In the genomic region with DNA sequence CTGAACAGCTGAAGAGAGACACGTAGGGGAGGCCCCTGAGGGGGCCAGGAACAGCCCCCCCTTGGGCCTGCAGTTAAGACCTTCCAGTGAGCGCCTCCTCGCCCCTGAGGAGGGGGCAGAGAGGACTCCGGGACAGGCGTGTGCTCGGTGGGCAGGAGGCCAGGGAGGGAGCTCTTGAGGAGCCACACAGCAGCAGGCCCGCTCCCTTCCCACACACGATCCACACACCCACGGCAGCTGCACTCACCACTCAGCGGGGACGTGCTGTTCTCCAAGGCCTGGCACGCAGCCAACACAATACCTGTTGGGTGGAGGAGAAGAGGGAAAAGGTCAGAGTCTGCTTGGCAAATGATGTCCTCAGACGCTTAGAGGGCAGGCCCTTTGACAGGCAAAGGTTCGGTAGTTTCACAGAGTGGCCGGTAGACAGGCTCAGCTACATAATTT, we compare ENCODE assay signal across 14 cellular contexts. TPM values are rescaled to one million over a fixed set of nuclear protein-coding genes. Genes with fewer than 3 reads are reported as not detected.
DNase-seq lines count a peak whose midpoint lies in the region; ATAC-seq and TF ChIP-seq lines count a peak whose summit lies in the region.
"Had no signal": no experiment of that assay in that cellular context is flagged by ENCODE, and none has a peak within 500 bp of the region (broad histone marks: within the 10 kb centered on the region; RNA-seq: fewer than 3 reads in every experiment).

No MANE protein-coding gene starts in this region.

- 34% methylated on average over 15 of the region's 15 CpGs for WGBS in liver

- peaks cover 13% of the 10 kb centered on the region for H3K4me1 Mint-ChIP-seq in activated T-helper 1 cell treated with anti-CD3 and anti-CD28 coated beads, Interleukin-12 subunit alpha, Interleukin-12 subunit beta, Interleukin-2, Interleukin-4 antibody, amounts not matched to agents 30 ng/mL and 10 ng/mL and 1 ng/mL, durations not matched to agents 14 hours and 24 hours and 36 hours (ENCODE audit: low read depth)

- no peaks in the 10 kb centered on the region for H3K36me3 ChIP-seq in liver (ENCODE audit: control insufficient read depth in 4 of 4, insufficient read depth in 3 of 4, low read depth in 1 of 4, low read length in 3 of 4)
- H3K36me3 ChIP-seq: gastrocnemius medialis had no signal

- TF ChIP-seq CTCF in liver (IDR thresholded peaks at IDR 0.05; ENCODE audit: low read depth, low read length, missing input control): no peak

- no peaks in the 10 kb centered on the region for H3K36me3 Mint-ChIP-seq in activated T-helper 1 cell treated with anti-CD3 and anti-CD28 coated beads, Interleukin-12 subunit alpha, Interleukin-12 subunit beta, Interleukin-2, Interleukin-4 antibody, amounts not matched to agents 30 ng/mL and 10 ng/mL and 1 ng/mL, durations not matched to agents 14 hours and 24 hours and 36 hours (ENCODE audit: low read depth)
- H3K36me3 Mint-ChIP-seq: activated naive CD4-positive, alpha-beta T cell treated with anti-CD3 and anti-CD28 coated beads, Interleukin-2, amount 10 ng/mL, durations not matched to agents 7 days and 5 days had no signal

- no peaks in the 10 kb centered on the region for H3K9me3 Mint-ChIP-seq in activated T-helper 1 cell treated with anti-CD3 and anti-CD28 coated beads, Interleukin-12 subunit alpha, Interleukin-12 subunit beta, Interleukin-2, Interleukin-4 antibody, amounts not matched to agents 30 ng/mL and 10 ng/mL and 1 ng/mL, durations not matched to agents 14 hours and 24 hours and 36 hours
- H3K9me3 Mint-ChIP-seq: activated naive CD4-positive, alpha-beta T cell treated with anti-CD3 and anti-CD28 coated beads, Interleukin-2, amount 10 ng/mL, durations not matched to agents 7 days and 5 days had no signal

- H3K4me3 Mint-ChIP-seq in activated T-helper 1 cell treated with anti-CD3 and anti-CD28 coated beads, Interleukin-12 subunit alpha, Interleukin-12 subunit beta, Interleukin-2, Interleukin-4 antibody, amounts not matched to agents 30 ng/mL and 10 ng/mL and 1 ng/mL, durations not matched to agents 14 hours and 24 hours and 36 hours: no peak overlapping the region
- H3K4me3 Mint-ChIP-seq: activated naive CD4-positive, alpha-beta T cell treated with anti-CD3 and anti-CD28 coated beads, Interleukin-2, amount 10 ng/mL, durations not matched to agents 7 days and 5 days had no signal

- no peak overlapping the region for H3K9ac ChIP-seq in liver (ENCODE audit: low read depth in 1 of 2, low read length in 2 of 2)

- intact Hi-C loops in activated T-helper 1 cell treated with anti-CD3 and anti-CD28 coated beads, Interleukin-12 subunit alpha, Interleukin-12 subunit beta, Interleukin-2, Interleukin-4 antibody, amounts not matched to agents 30 ng/mL and 10 ng/mL and 1 ng/mL, durations not matched to agents 14 hours and 24 hours and 36 hours (cut with micrococcal nuclease): no loop called here

- no peaks in the 10 kb centered on the region for H3K9me3 ChIP-seq in liver (ENCODE audit: control insufficient read depth in 4 of 4, low read length in 3 of 4)
- H3K9me3 ChIP-seq: gastrocnemius medialis had no signal

- DNase-seq in DMS153 treated with DMSO at 0.1 percent for 48 hours (lab: John Stamatoyannopoulos, UW; ENCODE audit: unreplicated experiment): peak; percentile 67
- peak; percentile 4 for DNase-seq in NCI-H146 treated with DMSO at 0.1 percent for 48 hours (lab: John Stamatoyannopoulos, UW; ENCODE audit: unreplicated experiment)
- DNase-seq in SHP77 treated with DMSO at 0.1 percent for 48 hours (lab: John Stamatoyannopoulos, UW): peak; percentile 51
- DNase-seq in effector CD4-positive, alpha-beta T cell: no peak
- DNase-seq in NCI-H446 treated with DMSO at 0.1 percent for 48 hours (lab: John Stamatoyannopoulos, UW): no peak
- no peak for DNase-seq in activated T-helper 1 cell treated with anti-CD3 and anti-CD28 coated beads, Interleukin-12 subunit alpha, Interleukin-12 subunit beta, Interleukin-2, Interleukin-4 antibody, amounts not matched to agents 30 ng/mL and 10 ng/mL and 1 ng/mL, durations not matched to agents 14 hours and 24 hours and 36 hours (ENCODE audit: low spot score)
- DNase-seq: activated CD4-positive, alpha-beta T cell treated with anti-CD3 and anti-CD28 coated beads, Interleukin-2, amount 50 U/mL, for 1 hour; activated naive CD4-positive, alpha-beta T cell treated with anti-CD3 and anti-CD28 coated beads, Interleukin-2, amount 10 ng/mL, durations not matched to agents 7 days and 5 days; AML-193; gastrocnemius medialis; NCI-H1694 had no signal

- H3K27ac ChIP-seq in liver (ENCODE audit: low read depth in 1 of 2, low read length in 2 of 2): no peak overlapping the region
- H3K27ac ChIP-seq: coronary artery, gastrocnemius medialis had no signal

- ATAC-seq in HG03521 (IDR thresholded peaks at IDR 0.05; ENCODE audit: unreplicated experiment): no peak
- ATAC-seq: gastrocnemius medialis had no signal

- H3K4me3 ChIP-seq in liver (ENCODE audit: low read depth in 1 of 3, low read length in 3 of 3): no peak overlapping the region
- H3K4me3 ChIP-seq: coronary artery, gastrocnemius medialis had no signal

- TF ChIP-seq RAD21 in liver (IDR thresholded peaks at IDR 0.05): peak in 1 of 2 donors; percentile 63

- H3K27me3 Mint-ChIP-seq in activated T-helper 1 cell treated with anti-CD3 and anti-CD28 coated beads, Interleukin-12 subunit alpha, Interleukin-12 subunit beta, Interleukin-2, Interleukin-4 antibody, amounts not matched to agents 30 ng/mL and 10 ng/mL and 1 ng/mL, durations not matched to agents 14 hours and 24 hours and 36 hours (ENCODE audit: insufficient read depth): no peaks in the 10 kb centered on the region

- H3K27ac Mint-ChIP-seq in activated T-helper 1 cell treated with anti-CD3 and anti-CD28 coated beads, Interleukin-12 subunit alpha, Interleukin-12 subunit beta, Interleukin-2, Interleukin-4 antibody, amounts not matched to agents 30 ng/mL and 10 ng/mL and 1 ng/mL, durations not matched to agents 14 hours and 24 hours and 36 hours: no peak overlapping the region
- H3K27ac Mint-ChIP-seq: activated naive CD4-positive, alpha-beta T cell treated with anti-CD3 and anti-CD28 coated beads, Interleukin-2, amount 10 ng/mL, durations not matched to agents 7 days and 5 days had no signal

- H3K27me3 ChIP-seq in liver (ENCODE audit: control insufficient read depth in 4 of 4, insufficient read depth in 4 of 4, low read length in 3 of 4): no peaks in the 10 kb centered on the region
- H3K27me3 ChIP-seq: gastrocnemius medialis had no signal

- peaks cover 2 to 10% (median 6%) of the 10 kb centered on the region in 4 donors for H3K4me1 ChIP-seq in liver (ENCODE audit: control insufficient read depth in 4 of 4, insufficient read depth in 4 of 4, low read length in 3 of 4)
- H3K4me1 ChIP-seq: gastrocnemius medialis had no signal

TF ChIP-seq in liver, 16 proteins besides CTCF, POLR2A, EP300 and RAD21 (continues in another document):
- peak; percentile 89 for TF ChIP-seq HNF4G (IDR thresholded peaks at IDR 0.05)
- peak; percentile 88 to 92 for TF ChIP-seq HNF4A (conservative IDR thresholded peaks at IDR 0.05)
- TF ChIP-seq GABPA (IDR thresholded peaks at IDR 0.05 in 1 of 2, conservative IDR thresholded peaks at IDR 0.05 in 1 of 2): no peak
- no peak for TF ChIP-seq EGR1 (IDR thresholded peaks at IDR 0.05; ENCODE audit: low read depth in 2 of 2)
- peak; percentile 92 for TF ChIP-seq SP1 (IDR thresholded peaks at IDR 0.05)
- TF ChIP-seq FOXA1 (IDR thresholded peaks at IDR 0.05): no peak
- TF ChIP-seq RXRA (IDR thresholded peaks at IDR 0.05): peak; percentile 70 to 79
- TF ChIP-seq JUND (IDR thresholded peaks at IDR 0.05): peak in 1 of 2 donors; percentile 24
- no peak for TF ChIP-seq TAF1 (conservative IDR thresholded peaks at IDR 0.05)
- TF ChIP-seq NR2F2 (IDR thresholded peaks at IDR 0.05): peak; percentile 71
- TF ChIP-seq, protein P1, sequence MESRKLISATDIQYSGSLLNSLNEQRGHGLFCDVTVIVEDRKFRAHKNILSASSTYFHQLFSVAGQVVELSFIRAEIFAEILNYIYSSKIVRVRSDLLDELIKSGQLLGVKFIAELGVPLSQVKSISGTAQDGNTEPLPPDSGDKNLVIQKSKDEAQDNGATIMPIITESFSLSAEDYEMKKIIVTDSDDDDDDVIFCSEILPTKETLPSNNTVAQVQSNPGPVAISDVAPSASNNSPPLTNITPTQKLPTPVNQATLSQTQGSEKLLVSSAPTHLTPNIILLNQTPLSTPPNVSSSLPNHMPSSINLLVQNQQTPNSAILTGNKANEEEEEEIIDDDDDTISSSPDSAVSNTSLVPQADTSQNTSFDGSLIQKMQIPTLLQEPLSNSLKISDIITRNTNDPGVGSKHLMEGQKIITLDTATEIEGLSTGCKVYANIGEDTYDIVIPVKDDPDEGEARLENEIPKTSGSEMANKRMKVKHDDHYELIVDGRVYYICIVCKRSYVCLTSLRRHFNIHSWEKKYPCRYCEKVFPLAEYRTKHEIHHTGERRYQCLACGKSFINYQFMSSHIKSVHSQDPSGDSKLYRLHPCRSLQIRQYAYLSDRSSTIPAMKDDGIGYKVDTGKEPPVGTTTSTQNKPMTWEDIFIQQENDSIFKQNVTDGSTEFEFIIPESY (IDR thresholded peaks at IDR 0.05): no peak
- TF ChIP-seq, protein P2, sequence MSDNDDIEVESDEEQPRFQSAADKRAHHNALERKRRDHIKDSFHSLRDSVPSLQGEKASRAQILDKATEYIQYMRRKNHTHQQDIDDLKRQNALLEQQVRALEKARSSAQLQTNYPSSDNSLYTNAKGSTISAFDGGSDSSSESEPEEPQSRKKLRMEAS (IDR thresholded peaks at IDR 0.05): peak; percentile 55

RNA-seq across cellular contexts. Expression of a gene that starts 39.0 kb away (rescaled TPM):
- total RNA-seq in liver: 1 to 10 TPM; 1.4 to 2.9 TPM
- polyA plus RNA-seq in liver: 1 to 10 TPM; 1.1 to 1.9 TPM
- not detected in 2 replicates for total RNA-seq in activated T-helper 1 cell treated with anti-CD3 and anti-CD28 coated beads, Interleukin-12 subunit alpha, Interleukin-12 subunit beta, Interleukin-2, Interleukin-4 antibody, amounts not matched to agents 30 ng/mL and 10 ng/mL and 1 ng/mL, durations not matched to agents 14 hours and 24 hours and 36 hours

Comparison
In these comparisons a context has a peak if more than half of its experiments do, and no peak if none do; other contexts are left out.
1. DNase-seq: peak in DMS153 treated with DMSO at 0.1 percent for 48 hours (single experiment), NCI-H146 treated with DMSO at 0.1 percent for 48 hours (single experiment) and SHP77 treated with DMSO at 0.1 percent for 48 hours (single experiment); none in effector CD4-positive, alpha-beta T cell (single experiment), NCI-H446 treated with DMSO at 0.1 percent for 48 hours (single experiment) and activated T-helper 1 cell treated with anti-CD3 and anti-CD28 coated beads, Interleukin-12 subunit alpha, Interleukin-12 subunit beta, Interleukin-2, Interleukin-4 antibody, amounts not matched to agents 30 ng/mL and 10 ng/mL and 1 ng/mL, durations not matched to agents 14 hours and 24 hours and 36 hours (single experiment).